In the genomic region with DNA sequence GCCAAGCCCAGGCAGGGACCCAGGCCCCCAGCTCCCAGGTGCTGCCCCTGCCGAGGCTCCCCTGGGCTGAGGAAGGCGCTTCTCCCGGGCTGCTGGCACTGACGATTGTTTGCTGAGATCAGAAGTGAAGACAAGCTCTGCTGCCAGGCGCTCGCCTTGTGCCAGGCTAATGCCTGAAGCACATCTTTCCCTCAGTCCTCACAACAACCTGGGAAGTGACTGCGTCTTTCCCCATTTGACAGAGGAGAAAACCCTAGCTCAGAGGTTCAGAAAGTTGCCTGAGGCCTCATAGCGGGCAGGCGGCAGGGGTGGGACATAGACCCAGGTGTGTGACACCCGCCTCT, we compare ENCODE assay signal across 19 cellular contexts. TPM values are rescaled to one million over a fixed set of nuclear protein-coding genes. Genes with fewer than 3 reads are reported as not detected.
DNase-seq lines count a peak whose midpoint lies in the region; ATAC-seq and TF ChIP-seq lines count a peak whose summit lies in the region.
"Had no signal": no experiment of that assay in that cellular context is flagged by ENCODE, and none has a peak within 500 bp of the region (broad histone marks: within the 10 kb centered on the region; RNA-seq: fewer than 3 reads in every experiment).

No MANE protein-coding gene starts in this region.

- no peaks in the 10 kb centered on the region for H3K36me3 ChIP-seq in parathyroid adenoma (ENCODE audit: control insufficient read depth, insufficient read depth, low read length)
- H3K36me3 ChIP-seq: upper lobe of right lung had no signal

- H3K4me3 ChIP-seq in dorsolateral prefrontal cortex: no peak overlapping the region
- H3K4me3 ChIP-seq in parathyroid adenoma (ENCODE audit: low read depth, low read length): no peak overlapping the region
- H3K4me3 ChIP-seq: upper lobe of right lung had no signal

- DNase-seq in RWPE1 (ENCODE audit: low spot score) (no peak), dorsolateral prefrontal cortex (peak in 1 of 10 donors; percentile 65)
- DNase-seq in central memory CD4-positive, alpha-beta T cell: no peak
- DNase-seq: activated gamma-delta T cell; activated naive CD8-positive, alpha-beta T cell treated with anti-CD3 and anti-CD28 coated beads, Interleukin-2, amount 10 ng/mL, durations not matched to agents 7 days and 5 days; activated T-cell treated with anti-CD3 and anti-CD28 coated beads, Interleukin-2, amount 50 U/mL, for 4 hours; COR-L47; immature natural killer cell; mesendoderm; NCI-H1694; NCI-H446 treated with DMSO at 0.1 percent for 48 hours; RPMI8226; upper lobe of right lung had no signal

- peaks cover 3% of the 10 kb centered on the region for H3K79me2 ChIP-seq in parathyroid adenoma

- POLR2A ChIA-PET in RWPE1 (lab: Yijun Ruan, JAX; ENCODE audit: low non-redundant PET): no interaction called here

- TF ChIP-seq CTCF in RWPE1 (conservative IDR thresholded peaks at IDR 0.05; ENCODE audit: low read depth): no peak
- TF ChIP-seq CTCF in dorsolateral prefrontal cortex (IDR thresholded peaks at IDR 0.05 in 54 of 56, conservative IDR thresholded peaks at IDR 0.05 in 2 of 56; ENCODE audit: low read depth in 1 of 56, partially characterized antibody in 56 of 56): no peak
- no peak for TF ChIP-seq CTCF in parathyroid adenoma (IDR thresholded peaks at IDR 0.05)

- H3K4me2 ChIP-seq in parathyroid adenoma (ENCODE audit: low read length): no peak overlapping the region

- H3K27ac ChIP-seq in RWPE1 (peak overlapping the region; percentile 26), dorsolateral prefrontal cortex (peak overlapping the region in 55 of 59 donors; percentile 15 to 92 (median 79)), parathyroid adenoma (peak overlapping the region; percentile 3), temporal lobe (ENCODE audit: low read depth, low read length) (peak overlapping the region; percentile 66)
- H3K27ac ChIP-seq: upper lobe of right lung had no signal

- H3K4me1 ChIP-seq in parathyroid adenoma: peaks cover 8% of the 10 kb centered on the region

- H3K9me3 ChIP-seq in parathyroid adenoma (ENCODE audit: control insufficient read depth, low read length): no peaks in the 10 kb centered on the region
- H3K9me3 ChIP-seq: upper lobe of right lung had no signal

- no peaks in the 10 kb centered on the region for H3K27me3 ChIP-seq in dorsolateral prefrontal cortex
- H3K27me3 ChIP-seq in parathyroid adenoma (ENCODE audit: control insufficient read depth, insufficient read depth, low read length): no peaks in the 10 kb centered on the region
- H3K27me3 ChIP-seq: upper lobe of right lung had no signal

- ATAC-seq in HG02973 (IDR thresholded peaks at IDR 0.05; ENCODE audit: unreplicated experiment): no peak
- no peak for ATAC-seq in GM21576 (IDR thresholded peaks at IDR 0.05; ENCODE audit: unreplicated experiment)
- ATAC-seq in GM18502 (IDR thresholded peaks at IDR 0.05; ENCODE audit: poor library complexity, unreplicated experiment): no peak
- ATAC-seq: activated T-cell treated with anti-CD3 and anti-CD28 coated beads, Interleukin-2, amount 50 U/mL, for 4 hours; stimulated activated effector memory CD8-positive, alpha-beta T cell treated with anti-CD3 and anti-CD28 coated beads, Interleukin-12 subunit alpha, Interleukin-12 subunit beta, amount 100 ng/mL, for 72 hours; upper lobe of right lung had no signal

- H3K9ac ChIP-seq in parathyroid adenoma: no peak overlapping the region

- peak overlapping the region; percentile 56 for H2AFZ ChIP-seq in parathyroid adenoma

- intact Hi-C loops in dorsolateral prefrontal cortex (cut with DNase I): loop anchor here in 1 of 2 donors (2.0 kb wide), 1 partner anchor 32 kb away; no protein-coding TSS in a partner anchor

- CTCF ChIA-PET in RWPE1 (lab: Yijun Ruan, JAX): interaction anchor here (0.6 to 0.7 kb wide), 2 partner anchors 14 to 401 kb away, joined by 3 to 6 read pairs; no protein-coding TSS in a partner anchor

RNA-seq across cellular contexts. Expression of gene ANKRD9, which starts 36.8 kb away (rescaled TPM):
- 100 to 1,000 TPM in 1 of 120 experiments, 10 to 100 TPM in 119; 20.1 to 115 (median 36.3) TPM for total RNA-seq in dorsolateral prefrontal cortex
- 6.1 TPM for total RNA-seq in temporal lobe

Comparison
In these comparisons a context has a peak if more than half of its experiments do, and no peak if none do; other contexts are left out.
1. H3K27ac ChIP-seq: peak in every context shown above with its lines; median percentile 79 in dorsolateral prefrontal cortex; 66 in temporal lobe; 26 in RWPE1; 3 in parathyroid adenoma.